26 cellular contexts compared by ENCODE assay signal in genomic region chr5:169004551-169004950, GRCh38.
DNase-seq lines count a peak whose midpoint lies in the region; ATAC-seq, FAIRE-seq and TF ChIP-seq lines count a peak whose summit lies in the region.
"Had no signal": no experiment of that assay in that cellular context is flagged by ENCODE, and none has a peak within 500 bp of the region (broad histone marks: within the 10 kb centered on the region; RNA-seq: fewer than 3 reads in every experiment).

No MANE protein-coding gene starts in this region.

- no peak overlapping the region for H4K91ac ChIP-seq in mesenchymal stem cell (ENCODE audit: low read length)

- no peaks in the 10 kb centered on the region for H3K36me3 ChIP-seq in mesenchymal stem cell (ENCODE audit: control insufficient read depth in 1 of 2, insufficient read depth in 2 of 2, low read depth in 1 of 2, low read length in 2 of 2)
- H3K36me3 ChIP-seq in thymus (ENCODE audit: control insufficient read depth, insufficient read depth), result no peaks in the 10 kb centered on the region
- no peaks in the 10 kb centered on the region for H3K36me3 ChIP-seq in brain microvascular endothelial cell (replicated peaks)
- H3K36me3 ChIP-seq: SJCRH30, upper lobe of right lung had no signal

- no peak overlapping the region for H4K8ac ChIP-seq in mesenchymal stem cell (ENCODE audit: low read length)

- H3K4me3 ChIP-seq in mesenchymal stem cell (ENCODE audit: insufficient read depth in 1 of 2, low read depth in 1 of 2, low read length in 2 of 2) (no peak overlapping the region), thymus (ENCODE audit: low read length) (no peak overlapping the region), brain microvascular endothelial cell (ENCODE audit: low read depth, low read length) (no peak overlapping the region)
- H3K4me3 ChIP-seq: lung, SJCRH30, upper lobe of right lung had no signal

- H3K9me3 ChIP-seq in mesenchymal stem cell (ENCODE audit: control insufficient read depth, low read length) (no peaks in the 10 kb centered on the region), thymus (ENCODE audit: control insufficient read depth) (no peaks in the 10 kb centered on the region)
- H3K9me3 ChIP-seq: SJCRH30, upper lobe of right lung had no signal

- 74% methylated on average over 4 of the region's 4 CpGs for WGBS in mesenchymal stem cell
- WGBS in thymus, result 95% methylated on average over 4 of the region's 4 CpGs

- H3K36me3 Mint-ChIP-seq in brain, result no peaks in the 10 kb centered on the region
- H3K36me3 Mint-ChIP-seq: CD8-positive, alpha-beta T cell; stimulated activated naive B cell treated with anti-CD40 and anti-IgM and Interleukin-4, amounts not matched to agents 10 μg/mL and 1 μg/mL and 100 μg/mL, for 72 hours had no signal

- no peaks in the 10 kb centered on the region for H3K9me3 Mint-ChIP-seq in brain
- H3K9me3 Mint-ChIP-seq: CD8-positive, alpha-beta T cell had no signal

- ATAC-seq in HG03196 (IDR thresholded peaks at IDR 0.05; ENCODE audit: unreplicated experiment) (no peak), HG02588 (IDR thresholded peaks at IDR 0.05; ENCODE audit: unreplicated experiment) (no peak)
- ATAC-seq: CD8-positive, alpha-beta T cell; Panc1; stimulated activated naive B cell treated with anti-CD40 and anti-IgM and Interleukin-4, amounts not matched to agents 10 μg/mL and 1 μg/mL and 100 μg/mL, for 72 hours; upper lobe of right lung had no signal

- TF ChIP-seq CTCF in brain (conservative IDR thresholded peaks at IDR 0.05), result no peak
- TF ChIP-seq CTCF in brain microvascular endothelial cell (IDR thresholded peaks at IDR 0.05; ENCODE audit: low read depth, low read length, missing control alignments), result no peak

- H3K4me3 Mint-ChIP-seq in brain, result no peak overlapping the region
- H3K4me3 Mint-ChIP-seq: CD8-positive, alpha-beta T cell; stimulated activated naive B cell treated with anti-CD40 and anti-IgM and Interleukin-4, amounts not matched to agents 10 μg/mL and 1 μg/mL and 100 μg/mL, for 72 hours had no signal

- peaks cover 15% of the 10 kb centered on the region for H3K27me3 Mint-ChIP-seq in brain

- no peak overlapping the region for H3K4ac ChIP-seq in mesenchymal stem cell (ENCODE audit: low read depth in 1 of 2, low read length in 2 of 2)

- no peak overlapping the region for H3K23ac ChIP-seq in mesenchymal stem cell (ENCODE audit: low read length in 2 of 2)

- peaks cover 38% of the 10 kb centered on the region for H3K4me1 Mint-ChIP-seq in brain
- H3K4me1 Mint-ChIP-seq: stimulated activated naive B cell treated with anti-CD40 and anti-IgM and Interleukin-4, amounts not matched to agents 10 μg/mL and 1 μg/mL and 100 μg/mL, for 72 hours had no signal

- no peak overlapping the region for H2BK5ac ChIP-seq in mesenchymal stem cell (ENCODE audit: low read depth, low read length, poor library complexity, severe bottlenecking)

- H3K4me2 ChIP-seq in mesenchymal stem cell (ENCODE audit: low read length, poor library complexity, severe bottlenecking), result no peak overlapping the region

- no peak overlapping the region for H3K18ac ChIP-seq in mesenchymal stem cell (ENCODE audit: low read depth in 1 of 2, low read length in 2 of 2)

- H3K79me1 ChIP-seq in mesenchymal stem cell (replicated peaks; ENCODE audit: low read length, poor library complexity, severe bottlenecking), result no peaks in the 10 kb centered on the region

- H3K4me1 ChIP-seq in mesenchymal stem cell (ENCODE audit: control insufficient read depth, insufficient read depth, low read depth, low read length) (peaks cover 2% of the 10 kb centered on the region), thymus (ENCODE audit: control insufficient read depth, insufficient read depth, low read length) (no peaks in the 10 kb centered on the region)
- H3K4me1 ChIP-seq: SJCRH30, upper lobe of right lung had no signal

- H2AK5ac ChIP-seq in mesenchymal stem cell (ENCODE audit: low read length, severe bottlenecking), result no peak overlapping the region

- no peak overlapping the region for H3K27ac ChIP-seq in mesenchymal stem cell (ENCODE audit: low read length, poor library complexity, severe bottlenecking)
- H3K27ac ChIP-seq in thymus (ENCODE audit: low read depth), result peak overlapping the region; percentile 20
- H3K27ac ChIP-seq in brain microvascular endothelial cell, result no peak overlapping the region
- H3K27ac ChIP-seq: SJCRH30, upper lobe of right lung, VCaP had no signal

- TF ChIP-seq POLR2A in GM12891 (IDR thresholded peaks at IDR 0.05; ENCODE audit: low read depth, low read length), result no peak

- H2BK15ac ChIP-seq in mesenchymal stem cell (ENCODE audit: low read depth, poor library complexity, severe bottlenecking), result no peak overlapping the region

- in situ Hi-C loops in brain microvascular endothelial cell (cut with HindIII; ENCODE audit: low pct_ligation_motif_present, low sequenced_read_pairs), result no loop called here

- H2AFZ ChIP-seq in mesenchymal stem cell (ENCODE audit: low read depth, low read length), result no peak overlapping the region

- H2BK120ac ChIP-seq in mesenchymal stem cell (ENCODE audit: low read depth, low read length), result no peak overlapping the region

- FAIRE-seq in GM12891 (lab: Jason Lieb, UNC), result no peak
- FAIRE-seq: H1 had no signal

- no peak overlapping the region for H2BK12ac ChIP-seq in mesenchymal stem cell (ENCODE audit: low read length in 2 of 2)

- DNase-seq in NCI-H226 (peak; percentile 39), mesenchymal stem cell (no peak), brain microvascular endothelial cell (no peak), GM12891 (ENCODE audit: insufficient read length, low spot score) (no peak)
- DNase-seq: activated CD4-positive, alpha-beta T cell treated with anti-CD3 and anti-CD28 coated beads, Interleukin-2, amount 50 U/mL, for 48 hours; activated gamma-delta T cell; activated T-cell treated with anti-CD3 and anti-CD28 coated beads for 4 hours; amniotic stem cell; CD8-positive, alpha-beta T cell; hippocampal formation; KBM-7; NCI-H1694; NCI-H2227 treated with DMSO at 0.1 percent for 48 hours; SJCRH30; stimulated activated CD4-positive, alpha-beta T cell treated with anti-CD3 and anti-CD28 coated beads, Interleukin-1b, Interleukin-23, amount 100 ng/mL, for 48 hours; stimulated activated naive B cell treated with anti-CD40 and anti-IgM and Interleukin-4, amounts not matched to agents 10 μg/mL and 1 μg/mL and 100 μg/mL, for 72 hours; T-helper 2 cell; upper lobe of right lung had no signal

- peak overlapping the region; percentile 49 for H3K9ac ChIP-seq in mesenchymal stem cell (ENCODE audit: low read length)

- no peak overlapping the region for H3K14ac ChIP-seq in mesenchymal stem cell (ENCODE audit: low read length in 2 of 2)

- H3K27ac Mint-ChIP-seq in brain, result peak overlapping the region in 3 of 5 experiments; percentile 39 to 89 (median 66)
- H3K27ac Mint-ChIP-seq: CD8-positive, alpha-beta T cell; stimulated activated naive B cell treated with anti-CD40 and anti-IgM and Interleukin-4, amounts not matched to agents 10 μg/mL and 1 μg/mL and 100 μg/mL, for 72 hours had no signal

- H3K27me3 ChIP-seq in mesenchymal stem cell (ENCODE audit: control insufficient read depth in 1 of 2, insufficient read depth in 1 of 2, low read length in 2 of 2) (peaks cover 0 to 10% of the 10 kb centered on the region in 2 experiments), thymus (ENCODE audit: control insufficient read depth, insufficient read depth) (no peaks in the 10 kb centered on the region), brain microvascular endothelial cell (replicated peaks) (no peaks in the 10 kb centered on the region)
- H3K27me3 ChIP-seq: upper lobe of right lung had no signal

TF ChIP-seq in GM12891, 5 proteins besides CTCF, POLR2A, EP300 and RAD21:
- TF ChIP-seq SPI1 (IDR thresholded peaks at IDR 0.05; ENCODE audit: low read depth, low read length) (no peak), PAX5 (IDR thresholded peaks at IDR 0.05; ENCODE audit: insufficient read depth, low read length, severe bottlenecking) (no peak), POLR2AphosphoS5 (IDR thresholded peaks at IDR 0.05; ENCODE audit: low read depth, low read length) (no peak), TAF1 (IDR thresholded peaks at IDR 0.05; ENCODE audit: low read depth, low read length) (no peak), POU2F2 (IDR thresholded peaks at IDR 0.05; ENCODE audit: low read depth, low read length) (no peak)
